Comparison of ENCODE assay signal across 10 cellular contexts in genomic region chr1:235423214-235423652, GRCh38. TPM values are rescaled to one million over a fixed set of nuclear protein-coding genes. Genes with fewer than 3 reads are reported as not detected.
A peak's percentile ranks its signal among the peaks of the same experiment; 100 is the strongest.
DNase-seq lines count a peak whose midpoint lies in the region; ATAC-seq and TF ChIP-seq lines count a peak whose summit lies in the region.
"Had no signal": no experiment of that assay in that cellular context is flagged by ENCODE, and none has a peak within 500 bp of the region (broad histone marks: within the 10 kb centered on the region; RNA-seq: fewer than 3 reads in every experiment).

No MANE protein-coding gene starts in this region.

- TF ChIP-seq CTCF in upper lobe of left lung (IDR thresholded peaks at IDR 0.05): no peak

- no peak overlapping the region for H3K27ac ChIP-seq in upper lobe of left lung

- DNase-seq in activated effector memory CD4-positive, alpha-beta T cell treated with anti-CD3 and anti-CD28 coated beads, Interleukin-2, amount 50 U/mL, for 16 hours: peak; percentile 65
- no peak for DNase-seq in activated effector memory CD4-positive, alpha-beta T cell treated with Interleukin-2 at 50 U/mL for 16 hours
- peak; percentile 20 for DNase-seq in KG1 (lab: John Stamatoyannopoulos, UW)
- no peak for DNase-seq in activated naive CD4-positive, alpha-beta T cell treated with anti-CD3 and anti-CD28 coated beads, Interleukin-2, amount 50 U/mL, for 72 hours (ENCODE audit: low spot score in 2 of 2)
- DNase-seq in stimulated activated naive CD8-positive, alpha-beta T cell treated with anti-CD3 and anti-CD28 coated beads, Interleukin-15, Interleukin-2, amounts not matched to agents 100 U/mL and 50 U/mL, for 24 hours: peak; percentile 52
- DNase-seq in upper lobe of left lung: no peak
- no peak for DNase-seq in NCI-H1930 (lab: John Stamatoyannopoulos, UW)
- no peak for DNase-seq in NCI-H345 (lab: John Stamatoyannopoulos, UW)
- DNase-seq: foreskin fibroblast, SIG-M5 had no signal

- peak; percentile 56 to 74 for ATAC-seq in activated naive CD4-positive, alpha-beta T cell treated with anti-CD3 and anti-CD28 coated beads, Interleukin-2, amount 50 U/mL, for 72 hours
- peak; percentile 83 for ATAC-seq in stimulated activated naive CD8-positive, alpha-beta T cell treated with anti-CD3 and anti-CD28 coated beads, Interleukin-15, Interleukin-2, amounts not matched to agents 100 U/mL and 50 U/mL, for 24 hours
- no peak for ATAC-seq in upper lobe of left lung (ENCODE audit: low FRiP score in 2 of 2)

- 52 to 58% methylated on average over 12 of the region's 12 CpGs for WGBS in upper lobe of left lung, 2 donors

- no peak overlapping the region for H3K4me3 ChIP-seq in upper lobe of left lung

- H3K9me3 ChIP-seq in upper lobe of left lung: no peaks in the 10 kb centered on the region

- no peak for TF ChIP-seq POLR2A in upper lobe of left lung (IDR thresholded peaks at IDR 0.05)

- no peaks in the 10 kb centered on the region for H3K27me3 ChIP-seq in upper lobe of left lung

- H3K36me3 Mint-ChIP-seq in activated naive CD4-positive, alpha-beta T cell treated with anti-CD3 and anti-CD28 coated beads, Interleukin-2, amount 50 U/mL, for 72 hours: peaks cover 0 to 4% of the 10 kb centered on the region in 2 donors

- peak overlapping the region; percentile 63 to 77 for H3K27ac Mint-ChIP-seq in activated naive CD4-positive, alpha-beta T cell treated with anti-CD3 and anti-CD28 coated beads, Interleukin-2, amount 50 U/mL, for 72 hours

- TF ChIP-seq EP300 in upper lobe of left lung (IDR thresholded peaks at IDR 0.05): no peak

- no peaks in the 10 kb centered on the region for H3K4me1 ChIP-seq in upper lobe of left lung

- H3K36me3 ChIP-seq in upper lobe of left lung: peaks cover 0 to 3% (median 3%) of the 10 kb centered on the region in 4 donors

- no peaks in the 10 kb centered on the region for H3K9me3 Mint-ChIP-seq in activated naive CD4-positive, alpha-beta T cell treated with anti-CD3 and anti-CD28 coated beads, Interleukin-2, amount 50 U/mL, for 72 hours

RNA-seq across cellular contexts. Expression of gene TBCE, which starts 56.0 kb away (rescaled TPM):
- 10 to 100 TPM; 26.9 to 28.8 TPM for total RNA-seq in activated naive CD4-positive, alpha-beta T cell treated with anti-CD3 and anti-CD28 coated beads, Interleukin-2, amount 50 U/mL, for 72 hours
- total RNA-seq in upper lobe of left lung: 10 to 100 TPM; 20.8 to 77.5 (median 26.5) TPM

Comparison
In these comparisons a context has a peak if more than half of its experiments do, and no peak if none do; other contexts are left out.
1. DNase-seq: peak in activated effector memory CD4-positive, alpha-beta T cell treated with anti-CD3 and anti-CD28 coated beads, Interleukin-2, amount 50 U/mL, for 16 hours (single experiment), KG1 (single experiment) and stimulated activated naive CD8-positive, alpha-beta T cell treated with anti-CD3 and anti-CD28 coated beads, Interleukin-15, Interleukin-2, amounts not matched to agents 100 U/mL and 50 U/mL, for 24 hours (single experiment); none in activated effector memory CD4-positive, alpha-beta T cell treated with Interleukin-2 at 50 U/mL for 16 hours (single experiment), activated naive CD4-positive, alpha-beta T cell treated with anti-CD3 and anti-CD28 coated beads, Interleukin-2, amount 50 U/mL, for 72 hours (0 of 2), upper lobe of left lung (0 of 2), NCI-H1930 (0 of 2) and NCI-H345 (single experiment).
2. ATAC-seq: peak in activated naive CD4-positive, alpha-beta T cell treated with anti-CD3 and anti-CD28 coated beads, Interleukin-2, amount 50 U/mL, for 72 hours (2 of 2) and stimulated activated naive CD8-positive, alpha-beta T cell treated with anti-CD3 and anti-CD28 coated beads, Interleukin-15, Interleukin-2, amounts not matched to agents 100 U/mL and 50 U/mL, for 24 hours (single experiment); none in upper lobe of left lung (0 of 2).